In the genomic region with DNA sequence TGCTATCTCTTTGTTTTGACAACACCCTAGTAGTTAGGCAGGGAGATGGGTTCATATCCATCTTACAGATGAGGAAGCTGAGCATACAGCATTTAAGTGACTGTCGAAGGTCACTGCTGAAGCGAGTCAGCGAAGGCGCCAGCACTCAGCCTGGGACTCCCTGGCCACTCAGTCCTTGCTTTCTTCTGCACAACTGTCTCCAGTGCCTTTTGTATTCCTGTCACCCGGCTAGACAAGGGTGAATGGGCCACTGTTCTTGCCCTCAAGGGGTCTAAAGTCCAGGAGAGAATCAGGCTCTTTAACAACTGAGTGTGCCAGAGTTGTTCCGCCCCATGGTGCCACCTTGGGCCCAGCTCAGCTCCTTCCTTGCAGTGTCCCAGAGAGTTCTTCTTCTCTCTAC, we compare ENCODE assay signal across 15 cellular contexts. TPM values are rescaled to one million over a fixed set of nuclear protein-coding genes. Genes with fewer than 3 reads are reported as not detected.
"Had no signal": no experiment of that assay in that cellular context is flagged by ENCODE, and none has a peak within 500 bp of the region (broad histone marks: within the 10 kb centered on the region; RNA-seq: fewer than 3 reads in every experiment).

No MANE protein-coding gene starts in this region.

- H3K9me3 Mint-ChIP-seq: stimulated activated naive CD8-positive, alpha-beta T cell treated with anti-CD3 and anti-CD28 coated beads, Interleukin-15, amount 100 ng/mL, for 72 hours had no signal

- ATAC-seq: stimulated activated naive CD8-positive, alpha-beta T cell treated with anti-CD3 and anti-CD28 coated beads, Interleukin-15, amount 100 ng/mL, for 72 hours had no signal

- H3K27ac ChIP-seq: adrenal gland, brain microvascular endothelial cell, ovary, thyroid gland had no signal

- H3K27ac Mint-ChIP-seq: endodermal cell; nephron progenitor cell; stimulated activated naive CD8-positive, alpha-beta T cell treated with anti-CD3 and anti-CD28 coated beads, Interleukin-15, amount 100 ng/mL, for 72 hours had no signal

- H3K27me3 ChIP-seq: adrenal gland, brain microvascular endothelial cell, ovary, thyroid gland had no signal

- H3K4me3 ChIP-seq: adrenal gland, ovary, thyroid gland had no signal

- H3K9me3 ChIP-seq: adrenal gland, ovary, thyroid gland had no signal

- DNase-seq: activated CD4-positive, alpha-beta T cell treated with anti-CD3 and anti-CD28 coated beads, Interleukin-2, amount 50 U/mL, for 1 hour; activated naive CD4-positive, alpha-beta T cell treated with anti-CD3 and anti-CD28 coated beads, Interleukin-2, amount 50 U/mL, for 16 hours; adrenal gland; brain microvascular endothelial cell; dermis blood vessel endothelial cell; endodermal cell; foreskin fibroblast; mammary epithelial cell; nephron progenitor cell; ovary; stimulated activated CD4-positive, alpha-beta T cell treated with anti-CD3 and anti-CD28 coated beads, Interleukin-15, amount 100 ng/mL, for 24 hours; stimulated activated CD4-positive, alpha-beta T cell treated with anti-CD3 and anti-CD28 coated beads, Interleukin-4, amount 100 ng/mL, for 4 hours; stimulated activated naive CD8-positive, alpha-beta T cell treated with anti-CD3 and anti-CD28 coated beads, Interleukin-15, amount 100 ng/mL, for 72 hours; thyroid gland had no signal

- H3K36me3 ChIP-seq: adrenal gland, brain microvascular endothelial cell, ovary, thyroid gland had no signal

- H3K4me3 Mint-ChIP-seq: endodermal cell; nephron progenitor cell; stimulated activated naive CD8-positive, alpha-beta T cell treated with anti-CD3 and anti-CD28 coated beads, Interleukin-15, amount 100 ng/mL, for 72 hours had no signal

RNA-seq across cellular contexts. Expression of a gene that starts 3.2 kb away (rescaled TPM):
- total RNA-seq: T-helper 2 cell treated with Interferon-gamma antibody and Interleukin-4, amounts not matched to agents 100 ng/mL and 5 ng/mL, for 36 hours had no signal
